8 cellular contexts compared by ENCODE assay signal in genomic region chr2:38376346-38376682, GRCh38. TPM values are rescaled to one million over a fixed set of nuclear protein-coding genes. Genes with fewer than 3 reads are reported as not detected.
DNase-seq lines count a peak whose midpoint lies in the region; ATAC-seq lines count a peak whose summit lies in the region.

No MANE protein-coding gene starts in this region.

- peak overlapping the region; percentile 80 for H3K4me3 ChIP-seq in HUES64 (ENCODE audit: low read length)
- H3K4me3 ChIP-seq in SJCRH30, result peak overlapping the region; percentile 98
- peak overlapping the region; percentile 79 for H3K4me3 ChIP-seq in right cardiac atrium (ENCODE audit: low read length)
- peak overlapping the region; percentile 97 for H3K4me3 ChIP-seq in rectal smooth muscle tissue (ENCODE audit: low read length)

- intact Hi-C loops in right cardiac atrium (cut with DNase I), result no loop called here

- WGBS in HUES64, result under 1% methylated on average over 23 of the region's 23 CpGs
- 0% methylated on average over 23 of the region's 23 CpGs for WGBS in right cardiac atrium

- peak; percentile 40 for ATAC-seq in GM21528 (IDR thresholded peaks at IDR 0.05; ENCODE audit: low FRiP score, unreplicated experiment)
- peak in 1 of 2 donors; percentile 14 for ATAC-seq in right cardiac atrium

- H3K27ac ChIP-seq in HUES64 (ENCODE audit: low read depth, low read length) (no peak overlapping the region), SJCRH30 (peak overlapping the region; percentile 55), right cardiac atrium (ENCODE audit: low read length) (peak overlapping the region; percentile 93), rectal smooth muscle tissue (ENCODE audit: low read depth, low read length) (peak overlapping the region; percentile 99)

- H3K9ac ChIP-seq in HUES64 (ENCODE audit: low read depth, low read length) (peak overlapping the region; percentile 98), rectal smooth muscle tissue (ENCODE audit: low read length) (peak overlapping the region; percentile 92)

- H3K4me1 ChIP-seq in HUES64 (ENCODE audit: insufficient read depth, low read length), result peaks cover 17% of the 10 kb centered on the region
- peaks cover 12% of the 10 kb centered on the region for H3K4me1 ChIP-seq in SJCRH30
- no peaks in the 10 kb centered on the region for H3K4me1 ChIP-seq in right cardiac atrium (ENCODE audit: control insufficient read depth, insufficient read depth, low read length)
- peaks cover 19% of the 10 kb centered on the region for H3K4me1 ChIP-seq in rectal smooth muscle tissue (ENCODE audit: control insufficient read depth, insufficient read depth, low read length)

- DNase-seq in ELR (ENCODE audit: low read depth) (peak; percentile 83), SJCRH30 (peak; percentile 78 to 83), amygdala (lab: John Stamatoyannopoulos, UW) (peak in 44 of 56 donors; percentile 3 to 70 (median 43)), right cardiac atrium (no peak), D341Med (ENCODE audit: low spot score) (no peak)

- H3K36me3 ChIP-seq in HUES64 (ENCODE audit: insufficient read depth, low read length) (0 out of 2 replicates have a peak, but pooled peaks cover 2% of the 10 kb centered on the region), SJCRH30 (peaks cover 4% of the 10 kb centered on the region; the same call in 1 of the 2 replicates), rectal smooth muscle tissue (ENCODE audit: control insufficient read depth, insufficient read depth, low read length) (no peaks in the 10 kb centered on the region)

- H3K9me3 ChIP-seq in HUES64 (ENCODE audit: insufficient read depth, low read depth, low read length) (no peaks in the 10 kb centered on the region), SJCRH30 (replicated peaks) (no peaks in the 10 kb centered on the region), right cardiac atrium (ENCODE audit: control insufficient read depth, low read length) (no peaks in the 10 kb centered on the region)

- H3K27me3 ChIP-seq in HUES64 (ENCODE audit: insufficient read depth, low read length) (no peaks in the 10 kb centered on the region), SJCRH30 (no peaks in the 10 kb centered on the region), right cardiac atrium (ENCODE audit: control insufficient read depth, insufficient read depth) (no peaks in the 10 kb centered on the region), rectal smooth muscle tissue (ENCODE audit: control insufficient read depth, insufficient read depth, low read length) (no peaks in the 10 kb centered on the region)

RNA-seq across cellular contexts. Expression of gene ATL2, which starts 0.8 kb away (rescaled TPM):
- 60.4 TPM for polyA plus RNA-seq in HUES64 (2013, experiment 1 of 2)
- 65.7 TPM for polyA plus RNA-seq in HUES64 (2013, experiment 2 of 2)
- total RNA-seq in SJCRH30 (2014; rRNA removed; shearing (Covaris generic)), result 107 and 108 TPM in 2 replicates
- total RNA-seq in right cardiac atrium, result 10 to 100 TPM; 37.4 to 53.5 (median 41.6) TPM
- 19.9 TPM for polyA plus RNA-seq in right cardiac atrium

Comparison
In these comparisons a context has a peak if more than half of its experiments do, and no peak if none do; other contexts are left out.
1. DNase-seq: peak in ELR (single experiment), SJCRH30 (2 of 2) and amygdala (44 of 56); none in right cardiac atrium (0 of 3) and D341Med (single experiment).
2. Peak in every context shown above with its lines, with median percentiles within 50 percentile points of each other: H3K4me3 ChIP-seq.